In genomic region chr3:194246709-194247349, GRCh38 we compare ENCODE assay signal across 27 cellular contexts.
"Had no signal": no experiment of that assay in that cellular context is flagged by ENCODE, and none has a peak within 500 bp of the region (broad histone marks: within the 10 kb centered on the region; RNA-seq: fewer than 3 reads in every experiment).

No MANE protein-coding gene starts in this region.

- FAIRE-seq: pancreas had no signal

- ATAC-seq: activated naive CD8-positive, alpha-beta T cell treated with anti-CD3 and anti-CD28 coated beads, Interleukin-2, amount 50 U/mL, for 24 hours; activated T-cell treated with anti-CD3 and anti-CD28 coated beads, Interleukin-2, amount 50 U/mL, for 4 hours; activated T-helper 17 cell treated with anti-CD3 and anti-CD28 coated beads, Interleukin-2, amount 50 U/mL, for 72 hours; foreskin keratinocyte; heart right ventricle; left lung; pancreas; stimulated activated memory B cell treated with anti-CD40 and anti-IgM and Interleukin-4, amounts not matched to agents 10 μg/mL and 1 μg/mL and 100 μg/mL, for 72 hours; stimulated activated naive CD8-positive, alpha-beta T cell treated with anti-CD3 and anti-CD28 coated beads, Interleukin-15, amount 100 ng/mL, for 72 hours; T-helper 17 cell had no signal

- DNase-seq: activated CD4-positive, alpha-beta memory T cell treated with anti-CD3 and anti-CD28 coated beads for 36 hours; activated CD4-positive, alpha-beta T cell treated with anti-CD3 and anti-CD28 coated beads, Interleukin-2, amount 10 ng/mL, durations not matched to agents 24 days and 14 days; activated CD4-positive, CD25-positive, alpha-beta regulatory T cell treated with anti-CD3 and anti-CD28 coated beads, Interleukin-2, amount 50 U/mL, for 72 hours; activated gamma-delta T cell treated with Interleukin-2 at 50 U/mL for 16 hours; activated naive CD8-positive, alpha-beta T cell treated with anti-CD3 and anti-CD28 coated beads, Interleukin-2, amount 50 U/mL, for 24 hours; activated T-cell treated with anti-CD3 and anti-CD28 coated beads, Interleukin-2, amount 50 U/mL, for 4 hours; amygdala; central memory CD4-positive, alpha-beta T cell; foreskin keratinocyte; heart right ventricle; kidney glomerular epithelial cell; left lung; naive B cell; nucleus accumbens; pancreas; retina; stimulated activated CD4-positive, alpha-beta T cell treated with anti-CD3 and anti-CD28 coated beads, Interleukin-1b, Interleukin-23, amount 100 ng/mL, for 48 hours; stimulated activated CD4-positive, alpha-beta T cell treated with anti-CD3 and anti-CD28 coated beads, Interleukin-4, amount 100 ng/mL, for 4 hours; stimulated activated CD8-positive, alpha-beta memory T cell treated with anti-CD3 and anti-CD28 coated beads, Interleukin-4, amount 100 ng/mL, for 48 hours; stimulated activated naive CD8-positive, alpha-beta T cell treated with anti-CD3 and anti-CD28 coated beads, Interleukin-15, amount 100 ng/mL, for 72 hours; substantia nigra; T-helper 17 cell; T1000; upper lobe of left lung; WERI-Rb-1 had no signal
